3 cellular contexts compared by ENCODE assay signal in the genomic region with DNA sequence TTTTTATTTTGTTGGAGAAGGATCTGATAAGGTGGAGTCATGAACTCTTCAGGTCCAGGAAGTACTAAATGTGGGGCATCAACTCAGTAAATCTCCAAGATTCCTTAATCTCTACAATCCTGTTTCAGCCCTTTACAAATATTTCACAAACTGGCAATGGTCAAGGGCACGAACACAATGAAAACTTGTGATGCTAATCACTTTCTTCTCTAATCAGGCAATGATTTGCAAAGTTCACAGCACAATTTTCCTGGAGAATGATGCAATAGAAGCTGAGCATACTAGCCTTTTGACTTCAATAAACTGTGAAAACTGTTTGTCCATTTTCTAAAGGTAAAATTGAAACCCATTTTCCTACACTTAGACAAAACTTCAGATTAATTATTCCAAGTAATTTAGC.
A peak's percentile ranks its signal among the peaks of the same experiment; 100 is the strongest.
TF ChIP-seq lines count a peak whose summit lies in the region.

No MANE protein-coding gene starts in this region.

TF ChIP-seq in GM23338, 12 proteins besides CTCF, POLR2A, EP300 and RAD21 (continues in another document):
- TF ChIP-seq STAT1 (IDR thresholded peaks at IDR 0.05; ENCODE audit: unreplicated experiment), result no peak
- TF ChIP-seq, protein P1, sequence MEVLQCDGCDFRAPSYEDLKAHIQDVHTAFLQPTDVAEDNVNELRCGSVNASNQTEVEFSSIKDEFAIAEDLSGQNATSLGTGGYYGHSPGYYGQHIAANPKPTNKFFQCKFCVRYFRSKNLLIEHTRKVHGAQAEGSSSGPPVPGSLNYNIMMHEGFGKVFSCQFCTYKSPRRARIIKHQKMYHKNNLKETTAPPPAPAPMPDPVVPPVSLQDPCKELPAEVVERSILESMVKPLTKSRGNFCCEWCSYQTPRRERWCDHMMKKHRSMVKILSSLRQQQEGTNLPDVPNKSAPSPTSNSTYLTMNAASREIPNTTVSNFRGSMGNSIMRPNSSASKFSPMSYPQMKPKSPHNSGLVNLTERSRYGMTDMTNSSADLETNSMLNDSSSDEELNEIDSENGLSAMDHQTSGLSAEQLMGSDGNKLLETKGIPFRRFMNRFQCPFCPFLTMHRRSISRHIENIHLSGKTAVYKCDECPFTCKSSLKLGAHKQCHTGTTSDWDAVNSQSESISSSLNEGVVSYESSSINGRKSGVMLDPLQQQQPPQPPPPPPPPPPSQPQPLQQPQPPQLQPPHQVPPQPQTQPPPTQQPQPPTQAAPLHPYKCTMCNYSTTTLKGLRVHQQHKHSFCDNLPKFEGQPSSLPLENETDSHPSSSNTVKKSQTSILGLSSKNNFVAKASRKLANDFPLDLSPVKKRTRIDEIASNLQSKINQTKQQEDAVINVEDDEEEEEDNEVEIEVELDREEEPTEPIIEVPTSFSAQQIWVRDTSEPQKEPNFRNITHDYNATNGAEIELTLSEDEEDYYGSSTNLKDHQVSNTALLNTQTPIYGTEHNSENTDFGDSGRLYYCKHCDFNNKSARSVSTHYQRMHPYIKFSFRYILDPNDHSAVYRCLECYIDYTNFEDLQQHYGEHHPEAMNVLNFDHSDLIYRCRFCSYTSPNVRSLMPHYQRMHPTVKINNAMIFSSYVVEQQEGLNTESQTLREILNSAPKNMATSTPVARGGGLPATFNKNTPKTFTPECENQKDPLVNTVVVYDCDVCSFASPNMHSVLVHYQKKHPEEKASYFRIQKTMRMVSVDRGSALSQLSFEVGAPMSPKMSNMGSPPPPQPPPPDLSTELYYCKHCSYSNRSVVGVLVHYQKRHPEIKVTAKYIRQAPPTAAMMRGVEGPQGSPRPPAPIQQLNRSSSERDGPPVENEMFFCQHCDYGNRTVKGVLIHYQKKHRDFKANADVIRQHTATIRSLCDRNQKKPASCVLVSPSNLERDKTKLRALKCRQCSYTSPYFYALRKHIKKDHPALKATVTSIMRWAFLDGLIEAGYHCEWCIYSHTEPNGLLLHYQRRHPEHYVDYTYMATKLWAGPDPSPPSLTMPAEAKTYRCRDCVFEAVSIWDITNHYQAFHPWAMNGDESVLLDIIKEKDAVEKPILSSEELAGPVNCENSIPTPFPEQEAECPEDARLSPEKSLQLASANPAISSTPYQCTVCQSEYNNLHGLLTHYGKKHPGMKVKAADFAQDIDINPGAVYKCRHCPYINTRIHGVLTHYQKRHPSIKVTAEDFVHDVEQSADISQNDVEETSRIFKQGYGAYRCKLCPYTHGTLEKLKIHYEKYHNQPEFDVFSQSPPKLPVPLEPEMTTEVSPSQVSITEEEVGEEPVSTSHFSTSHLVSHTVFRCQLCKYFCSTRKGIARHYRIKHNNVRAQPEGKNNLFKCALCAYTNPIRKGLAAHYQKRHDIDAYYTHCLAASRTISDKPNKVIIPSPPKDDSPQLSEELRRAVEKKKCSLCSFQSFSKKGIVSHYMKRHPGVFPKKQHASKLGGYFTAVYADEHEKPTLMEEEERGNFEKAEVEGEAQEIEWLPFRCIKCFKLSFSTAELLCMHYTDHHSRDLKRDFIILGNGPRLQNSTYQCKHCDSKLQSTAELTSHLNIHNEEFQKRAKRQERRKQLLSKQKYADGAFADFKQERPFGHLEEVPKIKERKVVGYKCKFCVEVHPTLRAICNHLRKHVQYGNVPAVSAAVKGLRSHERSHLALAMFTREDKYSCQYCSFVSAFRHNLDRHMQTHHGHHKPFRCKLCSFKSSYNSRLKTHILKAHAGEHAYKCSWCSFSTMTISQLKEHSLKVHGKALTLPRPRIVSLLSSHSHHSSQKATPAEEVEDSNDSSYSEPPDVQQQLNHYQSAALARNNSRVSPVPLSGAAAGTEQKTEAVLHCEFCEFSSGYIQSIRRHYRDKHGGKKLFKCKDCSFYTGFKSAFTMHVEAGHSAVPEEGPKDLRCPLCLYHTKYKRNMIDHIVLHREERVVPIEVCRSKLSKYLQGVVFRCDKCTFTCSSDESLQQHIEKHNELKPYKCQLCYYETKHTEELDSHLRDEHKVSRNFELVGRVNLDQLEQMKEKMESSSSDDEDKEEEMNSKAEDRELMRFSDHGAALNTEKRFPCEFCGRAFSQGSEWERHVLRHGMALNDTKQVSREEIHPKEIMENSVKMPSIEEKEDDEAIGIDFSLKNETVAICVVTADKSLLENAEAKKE (CRISPR knock-in tag; IDR thresholded peaks at IDR 0.05), result no peak
- no peak for TF ChIP-seq EZH2 (IDR thresholded peaks at IDR 0.05; ENCODE audit: low read depth, unreplicated experiment)
- no peak for TF ChIP-seq ZNF114 (CRISPR knock-in tag; IDR thresholded peaks at IDR 0.05)
- no peak for TF ChIP-seq NANOG (IDR thresholded peaks at IDR 0.05; ENCODE audit: borderline replicate concordance)

TF ChIP-seq in GM12878, 131 proteins besides CTCF, POLR2A, EP300 and RAD21:
- no peak for TF ChIP-seq IRF4 (IDR thresholded peaks at IDR 0.05; ENCODE audit: low read depth, low read length)
- no peak for TF ChIP-seq NRF1 (conservative IDR thresholded peaks at IDR 0.05; ENCODE audit: low read depth, low read length)
- no peak for TF ChIP-seq PAX5 (IDR thresholded peaks at IDR 0.05; ENCODE audit: borderline replicate concordance, low read depth, low read length)
- TF ChIP-seq MEF2A (IDR thresholded peaks at IDR 0.05; ENCODE audit: insufficient read depth, low read depth, low read length), result no peak
- no peak for TF ChIP-seq SMAD5 (IDR thresholded peaks at IDR 0.05; ENCODE audit: low read depth)
- TF ChIP-seq SREBF1 (IDR thresholded peaks at IDR 0.05; ENCODE audit: low read length), result no peak
- TF ChIP-seq CBX5 (IDR thresholded peaks at IDR 0.05; ENCODE audit: low read depth), result no peak
- TF ChIP-seq YBX1 (IDR thresholded peaks at IDR 0.05), result no peak
- no peak for TF ChIP-seq ZNF274 (IDR thresholded peaks at IDR 0.05; ENCODE audit: insufficient read depth, insufficient read length)
- TF ChIP-seq NR2F1 (conservative IDR thresholded peaks at IDR 0.05), result no peak
- no peak for TF ChIP-seq SUPT20H (IDR thresholded peaks at IDR 0.05; ENCODE audit: borderline replicate concordance, control insufficient read depth, low read depth, low read length)
- TF ChIP-seq, protein P2, sequence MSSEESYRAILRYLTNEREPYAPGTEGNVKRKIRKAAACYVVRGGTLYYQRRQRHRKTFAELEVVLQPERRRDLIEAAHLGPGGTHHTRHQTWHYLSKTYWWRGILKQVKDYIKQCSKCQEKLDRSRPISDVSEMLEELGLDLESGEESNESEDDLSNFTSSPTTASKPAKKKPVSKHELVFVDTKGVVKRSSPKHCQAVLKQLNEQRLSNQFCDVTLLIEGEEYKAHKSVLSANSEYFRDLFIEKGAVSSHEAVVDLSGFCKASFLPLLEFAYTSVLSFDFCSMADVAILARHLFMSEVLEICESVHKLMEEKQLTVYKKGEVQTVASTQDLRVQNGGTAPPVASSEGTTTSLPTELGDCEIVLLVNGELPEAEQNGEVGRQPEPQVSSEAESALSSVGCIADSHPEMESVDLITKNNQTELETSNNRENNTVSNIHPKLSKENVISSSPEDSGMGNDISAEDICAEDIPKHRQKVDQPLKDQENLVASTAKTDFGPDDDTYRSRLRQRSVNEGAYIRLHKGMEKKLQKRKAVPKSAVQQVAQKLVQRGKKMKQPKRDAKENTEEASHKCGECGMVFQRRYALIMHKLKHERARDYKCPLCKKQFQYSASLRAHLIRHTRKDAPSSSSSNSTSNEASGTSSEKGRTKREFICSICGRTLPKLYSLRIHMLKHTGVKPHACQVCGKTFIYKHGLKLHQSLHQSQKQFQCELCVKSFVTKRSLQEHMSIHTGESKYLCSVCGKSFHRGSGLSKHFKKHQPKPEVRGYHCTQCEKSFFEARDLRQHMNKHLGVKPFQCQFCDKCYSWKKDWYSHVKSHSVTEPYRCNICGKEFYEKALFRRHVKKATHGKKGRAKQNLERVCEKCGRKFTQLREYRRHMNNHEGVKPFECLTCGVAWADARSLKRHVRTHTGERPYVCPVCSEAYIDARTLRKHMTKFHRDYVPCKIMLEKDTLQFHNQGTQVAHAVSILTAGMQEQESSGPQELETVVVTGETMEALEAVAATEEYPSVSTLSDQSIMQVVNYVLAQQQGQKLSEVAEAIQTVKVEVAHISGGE (CRISPR knock-in tag; IDR thresholded peaks at IDR 0.05), result no peak
- no peak for TF ChIP-seq CEBPB (IDR thresholded peaks at IDR 0.05; ENCODE audit: borderline replicate concordance in 1 of 2, low read depth in 2 of 2, low read length in 2 of 2)
- no peak for TF ChIP-seq RFX5 (IDR thresholded peaks at IDR 0.05; ENCODE audit: low read depth, low read length)
- TF ChIP-seq KDM1A (IDR thresholded peaks at IDR 0.05; ENCODE audit: borderline replicate concordance), result no peak
- TF ChIP-seq, protein P3, sequence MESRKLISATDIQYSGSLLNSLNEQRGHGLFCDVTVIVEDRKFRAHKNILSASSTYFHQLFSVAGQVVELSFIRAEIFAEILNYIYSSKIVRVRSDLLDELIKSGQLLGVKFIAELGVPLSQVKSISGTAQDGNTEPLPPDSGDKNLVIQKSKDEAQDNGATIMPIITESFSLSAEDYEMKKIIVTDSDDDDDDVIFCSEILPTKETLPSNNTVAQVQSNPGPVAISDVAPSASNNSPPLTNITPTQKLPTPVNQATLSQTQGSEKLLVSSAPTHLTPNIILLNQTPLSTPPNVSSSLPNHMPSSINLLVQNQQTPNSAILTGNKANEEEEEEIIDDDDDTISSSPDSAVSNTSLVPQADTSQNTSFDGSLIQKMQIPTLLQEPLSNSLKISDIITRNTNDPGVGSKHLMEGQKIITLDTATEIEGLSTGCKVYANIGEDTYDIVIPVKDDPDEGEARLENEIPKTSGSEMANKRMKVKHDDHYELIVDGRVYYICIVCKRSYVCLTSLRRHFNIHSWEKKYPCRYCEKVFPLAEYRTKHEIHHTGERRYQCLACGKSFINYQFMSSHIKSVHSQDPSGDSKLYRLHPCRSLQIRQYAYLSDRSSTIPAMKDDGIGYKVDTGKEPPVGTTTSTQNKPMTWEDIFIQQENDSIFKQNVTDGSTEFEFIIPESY (IDR thresholded peaks at IDR 0.05), result no peak
- TF ChIP-seq ETV6 (conservative IDR thresholded peaks at IDR 0.05 in 1 of 2, IDR thresholded peaks at IDR 0.05 in 1 of 2; ENCODE audit: borderline replicate concordance in 1 of 2, low read depth in 1 of 2), result no peak

TF ChIP-seq in liver, 16 proteins besides CTCF, POLR2A, EP300 and RAD21:
- peak; percentile 24 for TF ChIP-seq FOXA1 (IDR thresholded peaks at IDR 0.05)
- TF ChIP-seq, protein P4, sequence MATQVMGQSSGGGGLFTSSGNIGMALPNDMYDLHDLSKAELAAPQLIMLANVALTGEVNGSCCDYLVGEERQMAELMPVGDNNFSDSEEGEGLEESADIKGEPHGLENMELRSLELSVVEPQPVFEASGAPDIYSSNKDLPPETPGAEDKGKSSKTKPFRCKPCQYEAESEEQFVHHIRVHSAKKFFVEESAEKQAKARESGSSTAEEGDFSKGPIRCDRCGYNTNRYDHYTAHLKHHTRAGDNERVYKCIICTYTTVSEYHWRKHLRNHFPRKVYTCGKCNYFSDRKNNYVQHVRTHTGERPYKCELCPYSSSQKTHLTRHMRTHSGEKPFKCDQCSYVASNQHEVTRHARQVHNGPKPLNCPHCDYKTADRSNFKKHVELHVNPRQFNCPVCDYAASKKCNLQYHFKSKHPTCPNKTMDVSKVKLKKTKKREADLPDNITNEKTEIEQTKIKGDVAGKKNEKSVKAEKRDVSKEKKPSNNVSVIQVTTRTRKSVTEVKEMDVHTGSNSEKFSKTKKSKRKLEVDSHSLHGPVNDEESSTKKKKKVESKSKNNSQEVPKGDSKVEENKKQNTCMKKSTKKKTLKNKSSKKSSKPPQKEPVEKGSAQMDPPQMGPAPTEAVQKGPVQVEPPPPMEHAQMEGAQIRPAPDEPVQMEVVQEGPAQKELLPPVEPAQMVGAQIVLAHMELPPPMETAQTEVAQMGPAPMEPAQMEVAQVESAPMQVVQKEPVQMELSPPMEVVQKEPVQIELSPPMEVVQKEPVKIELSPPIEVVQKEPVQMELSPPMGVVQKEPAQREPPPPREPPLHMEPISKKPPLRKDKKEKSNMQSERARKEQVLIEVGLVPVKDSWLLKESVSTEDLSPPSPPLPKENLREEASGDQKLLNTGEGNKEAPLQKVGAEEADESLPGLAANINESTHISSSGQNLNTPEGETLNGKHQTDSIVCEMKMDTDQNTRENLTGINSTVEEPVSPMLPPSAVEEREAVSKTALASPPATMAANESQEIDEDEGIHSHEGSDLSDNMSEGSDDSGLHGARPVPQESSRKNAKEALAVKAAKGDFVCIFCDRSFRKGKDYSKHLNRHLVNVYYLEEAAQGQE (IDR thresholded peaks at IDR 0.05), result no peak
- peak in 1 of 2 donors; percentile 25 for TF ChIP-seq GABPA (IDR thresholded peaks at IDR 0.05 in 1 of 2, conservative IDR thresholded peaks at IDR 0.05 in 1 of 2)
- peak; percentile 12 for TF ChIP-seq FOXA2 (IDR thresholded peaks at IDR 0.05)
- TF ChIP-seq HNF4G (IDR thresholded peaks at IDR 0.05), result no peak
- TF ChIP-seq HNF4A (conservative IDR thresholded peaks at IDR 0.05), result peak; percentile 67 to 83
- TF ChIP-seq, protein P3 (IDR thresholded peaks at IDR 0.05), result peak; percentile 40
- TF ChIP-seq NR2F2 (IDR thresholded peaks at IDR 0.05), result no peak
- peak; percentile 76 to 88 for TF ChIP-seq RXRA (IDR thresholded peaks at IDR 0.05)
- TF ChIP-seq, protein P5, sequence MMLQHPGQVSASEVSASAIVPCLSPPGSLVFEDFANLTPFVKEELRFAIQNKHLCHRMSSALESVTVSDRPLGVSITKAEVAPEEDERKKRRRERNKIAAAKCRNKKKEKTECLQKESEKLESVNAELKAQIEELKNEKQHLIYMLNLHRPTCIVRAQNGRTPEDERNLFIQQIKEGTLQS (IDR thresholded peaks at IDR 0.05), result peak; percentile 84
- TF ChIP-seq YY1 (IDR thresholded peaks at IDR 0.05), result peak; percentile 76
- peak in 1 of 2 donors; percentile 56 for TF ChIP-seq JUND (IDR thresholded peaks at IDR 0.05)
- TF ChIP-seq, protein P6, sequence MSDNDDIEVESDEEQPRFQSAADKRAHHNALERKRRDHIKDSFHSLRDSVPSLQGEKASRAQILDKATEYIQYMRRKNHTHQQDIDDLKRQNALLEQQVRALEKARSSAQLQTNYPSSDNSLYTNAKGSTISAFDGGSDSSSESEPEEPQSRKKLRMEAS (IDR thresholded peaks at IDR 0.05), result peak; percentile 55
- TF ChIP-seq TAF1 (conservative IDR thresholded peaks at IDR 0.05), result no peak
- no peak for TF ChIP-seq EGR1 (IDR thresholded peaks at IDR 0.05; ENCODE audit: low read depth in 2 of 2)
- TF ChIP-seq SP1 (IDR thresholded peaks at IDR 0.05), result peak; percentile 63
